Comparison of ENCODE assay signal across 38 cellular contexts in genomic region chr1:184208622-184209021, GRCh38.
"Had no signal": no experiment of that assay in that cellular context is flagged by ENCODE, and none has a peak within 500 bp of the region (broad histone marks: within the 10 kb centered on the region; RNA-seq: fewer than 3 reads in every experiment).

No MANE protein-coding gene starts in this region.

- H3K4me1 ChIP-seq: ascending aorta, breast epithelium had no signal

- H3K36me3 Mint-ChIP-seq: activated naive CD4-positive, alpha-beta T cell treated with anti-CD3 and anti-CD28 coated beads, Interleukin-2, amount 10 ng/mL, durations not matched to agents 7 days and 5 days; activated naive CD4-positive, alpha-beta T cell treated with anti-CD3 and anti-CD28 coated beads, Interleukin-2, amount 50 U/mL, for 24 hours; activated naive CD4-positive, alpha-beta T cell treated with anti-CD3 and anti-CD28 coated beads, Interleukin-2, amount 50 U/mL, for 72 hours; activated naive CD8-positive, alpha-beta T cell; activated naive CD8-positive, alpha-beta T cell treated with anti-CD3 and anti-CD28 coated beads for 36 hours; activated naive CD8-positive, alpha-beta T cell treated with anti-CD3 and anti-CD28 coated beads, Interleukin-2, amount 10 ng/mL, durations not matched to agents 7 days and 5 days; brain had no signal

- H3K9me3 ChIP-seq: adrenal gland, ascending aorta, body of pancreas, breast epithelium had no signal

- H3K4me1 Mint-ChIP-seq: activated naive CD4-positive, alpha-beta T cell treated with anti-CD3 and anti-CD28 coated beads, Interleukin-2, amount 10 ng/mL, durations not matched to agents 7 days and 5 days; activated naive CD4-positive, alpha-beta T cell treated with anti-CD3 and anti-CD28 coated beads, Interleukin-2, amount 50 U/mL, for 24 hours; activated naive CD8-positive, alpha-beta T cell treated with anti-CD3 and anti-CD28 coated beads for 36 hours; activated naive CD8-positive, alpha-beta T cell treated with anti-CD3 and anti-CD28 coated beads, Interleukin-2, amount 10 ng/mL, durations not matched to agents 7 days and 5 days; activated naive CD8-positive, alpha-beta T cell treated with anti-CD3 and anti-CD28 coated beads, Interleukin-2, amount 50 U/mL, for 24 hours; activated T-helper 17 cell treated with anti-CD3 and anti-CD28 coated beads, Interleukin-2, amount 50 U/mL, for 72 hours; central memory CD8-positive, alpha-beta T cell had no signal

- H3K9me3 Mint-ChIP-seq: activated naive CD4-positive, alpha-beta T cell treated with anti-CD3 and anti-CD28 coated beads for 36 hours; activated naive CD4-positive, alpha-beta T cell treated with anti-CD3 and anti-CD28 coated beads, Interleukin-2, amount 10 ng/mL, durations not matched to agents 7 days and 5 days; activated naive CD4-positive, alpha-beta T cell treated with anti-CD3 and anti-CD28 coated beads, Interleukin-2, amount 50 U/mL, for 24 hours; activated naive CD4-positive, alpha-beta T cell treated with anti-CD3 and anti-CD28 coated beads, Interleukin-2, amount 50 U/mL, for 72 hours; activated naive CD8-positive, alpha-beta T cell treated with anti-CD3 and anti-CD28 coated beads for 36 hours; activated naive CD8-positive, alpha-beta T cell treated with anti-CD3 and anti-CD28 coated beads, Interleukin-2, amount 10 ng/mL, durations not matched to agents 7 days and 5 days; activated naive CD8-positive, alpha-beta T cell treated with anti-CD3 and anti-CD28 coated beads, Interleukin-2, amount 50 U/mL, for 24 hours; activated T-cell treated with anti-CD3 and anti-CD28 coated beads, Interleukin-2, amount 50 U/mL, for 24 hours; activated T-cell treated with anti-CD3 and anti-CD28 coated beads, Interleukin-2, amount 50 U/mL, for 4 hours; activated T-cell treated with anti-CD3 and anti-CD28 coated beads, Interleukin-2, amount 50 U/mL, for 72 hours; activated T-helper 1 cell treated with anti-CD3 and anti-CD28 coated beads, Interleukin-12 subunit alpha, Interleukin-12 subunit beta, Interleukin-2, Interleukin-4 antibody, amounts not matched to agents 30 ng/mL and 10 ng/mL and 1 ng/mL, durations not matched to agents 14 hours and 24 hours and 36 hours; activated T-helper 17 cell treated with anti-CD3 and anti-CD28 coated beads, Interleukin-2, amount 50 U/mL, for 72 hours; activated T-helper 2 cell treated with anti-CD3 and anti-CD28 coated beads, Interferon-gamma antibody, Interleukin-2, Interleukin-4, amounts not matched to agents 10 μg/mL and 5 μg/mL and 100 μg/mL, durations not matched to agents 14 hours and 24 hours and 36 hours; central memory CD8-positive, alpha-beta T cell had no signal

- H3K4me3 Mint-ChIP-seq: activated naive CD4-positive, alpha-beta T cell treated with anti-CD3 and anti-CD28 coated beads for 36 hours; activated naive CD4-positive, alpha-beta T cell treated with anti-CD3 and anti-CD28 coated beads, Interleukin-2, amount 10 ng/mL, durations not matched to agents 7 days and 5 days; activated naive CD4-positive, alpha-beta T cell treated with anti-CD3 and anti-CD28 coated beads, Interleukin-2, amount 50 U/mL, for 24 hours; activated naive CD8-positive, alpha-beta T cell; activated naive CD8-positive, alpha-beta T cell treated with anti-CD3 and anti-CD28 coated beads for 36 hours; activated naive CD8-positive, alpha-beta T cell treated with anti-CD3 and anti-CD28 coated beads, Interleukin-2, amount 10 ng/mL, durations not matched to agents 7 days and 5 days; activated naive CD8-positive, alpha-beta T cell treated with anti-CD3 and anti-CD28 coated beads, Interleukin-2, amount 50 U/mL, for 24 hours; activated T-cell treated with anti-CD3 and anti-CD28 coated beads, Interleukin-2, amount 50 U/mL, for 24 hours; activated T-cell treated with anti-CD3 and anti-CD28 coated beads, Interleukin-2, amount 50 U/mL, for 4 hours; activated T-cell treated with anti-CD3 and anti-CD28 coated beads, Interleukin-2, amount 50 U/mL, for 72 hours; activated T-helper 1 cell treated with anti-CD3 and anti-CD28 coated beads, Interleukin-12 subunit alpha, Interleukin-12 subunit beta, Interleukin-2, Interleukin-4 antibody, amounts not matched to agents 30 ng/mL and 10 ng/mL and 1 ng/mL, durations not matched to agents 14 hours and 24 hours and 36 hours; activated T-helper 17 cell treated with anti-CD3 and anti-CD28 coated beads, Interleukin-2, amount 50 U/mL, for 72 hours; brain; central memory CD8-positive, alpha-beta T cell had no signal

- H3K36me3 ChIP-seq: adrenal gland, ascending aorta, brain microvascular endothelial cell, breast epithelium, cardiac muscle cell had no signal

- H3K4me3 ChIP-seq: adrenal gland, ascending aorta, body of pancreas, breast epithelium, cardiac muscle cell had no signal

- ATAC-seq: activated naive CD4-positive, alpha-beta T cell treated with anti-CD3 and anti-CD28 coated beads, Interleukin-2, amount 50 U/mL, for 72 hours; activated naive CD8-positive, alpha-beta T cell treated with anti-CD3 and anti-CD28 coated beads, Interleukin-2, amount 50 U/mL, for 24 hours; activated T-cell treated with anti-CD3 and anti-CD28 coated beads, Interleukin-2, amount 50 U/mL, for 4 hours; activated T-cell treated with anti-CD3 and anti-CD28 coated beads, Interleukin-2, amount 50 U/mL, for 72 hours; activated T-helper 17 cell treated with anti-CD3 and anti-CD28 coated beads, Interleukin-2, amount 50 U/mL, for 72 hours; body of pancreas had no signal

- H3K27ac Mint-ChIP-seq: activated naive CD4-positive, alpha-beta T cell treated with anti-CD3 and anti-CD28 coated beads for 36 hours; activated naive CD4-positive, alpha-beta T cell treated with anti-CD3 and anti-CD28 coated beads, Interleukin-2, amount 10 ng/mL, durations not matched to agents 7 days and 5 days; activated naive CD4-positive, alpha-beta T cell treated with anti-CD3 and anti-CD28 coated beads, Interleukin-2, amount 50 U/mL, for 24 hours; activated naive CD4-positive, alpha-beta T cell treated with anti-CD3 and anti-CD28 coated beads, Interleukin-2, amount 50 U/mL, for 72 hours; activated naive CD8-positive, alpha-beta T cell; activated naive CD8-positive, alpha-beta T cell treated with anti-CD3 and anti-CD28 coated beads for 36 hours; activated naive CD8-positive, alpha-beta T cell treated with anti-CD3 and anti-CD28 coated beads, Interleukin-2, amount 10 ng/mL, durations not matched to agents 7 days and 5 days; activated naive CD8-positive, alpha-beta T cell treated with anti-CD3 and anti-CD28 coated beads, Interleukin-2, amount 50 U/mL, for 24 hours; activated T-cell treated with anti-CD3 and anti-CD28 coated beads, Interleukin-2, amount 50 U/mL, for 24 hours; activated T-cell treated with anti-CD3 and anti-CD28 coated beads, Interleukin-2, amount 50 U/mL, for 72 hours; activated T-helper 1 cell treated with anti-CD3 and anti-CD28 coated beads, Interleukin-12 subunit alpha, Interleukin-12 subunit beta, Interleukin-2, Interleukin-4 antibody, amounts not matched to agents 30 ng/mL and 10 ng/mL and 1 ng/mL, durations not matched to agents 14 hours and 24 hours and 36 hours; activated T-helper 17 cell treated with anti-CD3 and anti-CD28 coated beads, Interleukin-2, amount 50 U/mL, for 72 hours; activated T-helper 2 cell treated with anti-CD3 and anti-CD28 coated beads, Interferon-gamma antibody, Interleukin-2, Interleukin-4, amounts not matched to agents 10 μg/mL and 5 μg/mL and 100 μg/mL, durations not matched to agents 14 hours and 24 hours and 36 hours had no signal

- H3K27ac ChIP-seq: adrenal gland, ascending aorta, body of pancreas, brain microvascular endothelial cell, breast epithelium, cardiac muscle cell had no signal

- DNase-seq: activated effector memory CD4-positive, alpha-beta T cell treated with anti-CD3 and anti-CD28 coated beads, Interleukin-2, amount 50 U/mL, for 16 hours; activated effector memory CD4-positive, alpha-beta T cell treated with Interleukin-2 at 50 U/mL for 16 hours; activated gamma-delta T cell; activated gamma-delta T cell treated with Interleukin-2 at 50 U/mL for 16 hours; activated naive CD4-positive, alpha-beta T cell; activated naive CD4-positive, alpha-beta T cell treated with anti-CD3 and anti-CD28 coated beads for 36 hours; activated naive CD4-positive, alpha-beta T cell treated with anti-CD3 and anti-CD28 coated beads, Interleukin-2, amount 10 ng/mL, durations not matched to agents 7 days and 5 days; activated naive CD4-positive, alpha-beta T cell treated with anti-CD3 and anti-CD28 coated beads, Interleukin-2, amount 50 U/mL, for 16 hours; activated naive CD4-positive, alpha-beta T cell treated with Interleukin-2 at 50 U/mL for 16 hours; activated naive CD8-positive, alpha-beta T cell treated with anti-CD3 and anti-CD28 coated beads for 36 hours; activated naive CD8-positive, alpha-beta T cell treated with anti-CD3 and anti-CD28 coated beads, Interleukin-2, amount 10 ng/mL, durations not matched to agents 7 days and 5 days; activated naive CD8-positive, alpha-beta T cell treated with anti-CD3 and anti-CD28 coated beads, Interleukin-2, amount 50 U/mL, for 24 hours; activated T-cell treated with anti-CD3 and anti-CD28 coated beads, Interleukin-2, amount 50 U/mL, for 1 hour; activated T-cell treated with anti-CD3 and anti-CD28 coated beads, Interleukin-2, amount 50 U/mL, for 24 hours; activated T-cell treated with anti-CD3 and anti-CD28 coated beads, Interleukin-2, amount 50 U/mL, for 4 hours; activated T-cell treated with anti-CD3 and anti-CD28 coated beads, Interleukin-2, amount 50 U/mL, for 48 hours; activated T-cell treated with anti-CD3 and anti-CD28 coated beads, Interleukin-2, amount 50 U/mL, for 72 hours; adrenal gland; amniotic stem cell; amygdala; anterior cingulate cortex; aorta; body of pancreas; brain microvascular endothelial cell; caudate nucleus; central memory CD4-positive, alpha-beta T cell; cerebellar nuclear complex had no signal

- H3K27me3 Mint-ChIP-seq: activated naive CD8-positive, alpha-beta T cell treated with anti-CD3 and anti-CD28 coated beads for 36 hours; brain; central memory CD8-positive, alpha-beta T cell had no signal

- H3K27me3 ChIP-seq: adrenal gland, ascending aorta, body of pancreas, brain microvascular endothelial cell, breast epithelium, cardiac muscle cell had no signal
